23 cellular contexts compared by ENCODE assay signal in genomic region chr2:27485496-27485895, GRCh38. TPM values are rescaled to one million over a fixed set of nuclear protein-coding genes. Genes with fewer than 3 reads are reported as not detected.
"Had no signal": no experiment of that assay in that cellular context is flagged by ENCODE, and none has a peak within 500 bp of the region (broad histone marks: within the 10 kb centered on the region; RNA-seq: fewer than 3 reads in every experiment).

No MANE protein-coding gene starts in this region.

- H3K9me3 ChIP-seq: esophagus squamous epithelium, sigmoid colon, spleen, upper lobe of right lung had no signal

- H3K4me3 Mint-ChIP-seq: activated B cell treated with CpG ODN at 0.5 μM for 24 hours; activated CD4-positive, alpha-beta memory T cell treated with anti-CD3 and anti-CD28 coated beads for 36 hours; activated naive CD8-positive, alpha-beta T cell; activated T-helper 1 cell treated with anti-CD3 and anti-CD28 coated beads, Interleukin-12 subunit alpha, Interleukin-12 subunit beta, Interleukin-2, Interleukin-4 antibody, amounts not matched to agents 30 ng/mL and 10 ng/mL and 1 ng/mL, durations not matched to agents 14 hours and 24 hours and 36 hours; effector memory CD8-positive, alpha-beta T cell; natural killer cell treated with Interleukin-12 subunit alpha and Interleukin-12 subunit beta and Interleukin-15 and Interleukin-18, amount 100 ng/mL, for 72 hours; stimulated activated memory B cell treated with anti-CD40 and anti-IgM and Interleukin-4, amounts not matched to agents 10 μg/mL and 1 μg/mL and 100 μg/mL, for 72 hours had no signal

- H3K36me3 Mint-ChIP-seq: natural killer cell treated with Interleukin-12 subunit alpha and Interleukin-12 subunit beta and Interleukin-15 and Interleukin-18, amount 100 ng/mL, for 72 hours had no signal

- ATAC-seq: effector memory CD8-positive, alpha-beta T cell; left ventricle myocardium superior; natural killer cell treated with Interleukin-12 subunit alpha and Interleukin-12 subunit beta and Interleukin-15 and Interleukin-18, amount 100 ng/mL, for 72 hours; stimulated activated memory B cell treated with anti-CD40 and anti-IgM and Interleukin-4, amounts not matched to agents 10 μg/mL and 1 μg/mL and 100 μg/mL, for 72 hours; upper lobe of right lung had no signal

- DNase-seq: activated B cell treated with CpG ODN at 0.5 μM for 24 hours; activated CD4-positive, alpha-beta memory T cell treated with anti-CD3 and anti-CD28 coated beads for 36 hours; activated CD4-positive, alpha-beta T cell treated with anti-CD3 and anti-CD28 coated beads for 4 hours; activated T-cell treated with anti-CD3 and anti-CD28 coated beads for 4 hours; dermis blood vessel endothelial cell; effector memory CD8-positive, alpha-beta T cell; esophagus squamous epithelium; glutamatergic neuron; islet precursor cell; left ventricle myocardium superior; mesendoderm; posterior cingulate gyrus; sigmoid colon; spleen; stimulated activated CD4-positive, alpha-beta T cell treated with anti-CD3 and anti-CD28 coated beads, Interleukin-4, amount 100 ng/mL, for 4 hours; SW 1271; upper lobe of right lung had no signal

- H3K4me3 ChIP-seq: esophagus squamous epithelium, sigmoid colon, spleen, upper lobe of right lung had no signal

- H3K9me3 Mint-ChIP-seq: activated B cell treated with CpG ODN at 0.5 μM for 24 hours; activated CD4-positive, alpha-beta memory T cell treated with anti-CD3 and anti-CD28 coated beads for 36 hours; activated T-helper 1 cell treated with anti-CD3 and anti-CD28 coated beads, Interleukin-12 subunit alpha, Interleukin-12 subunit beta, Interleukin-2, Interleukin-4 antibody, amounts not matched to agents 30 ng/mL and 10 ng/mL and 1 ng/mL, durations not matched to agents 14 hours and 24 hours and 36 hours; effector memory CD8-positive, alpha-beta T cell; natural killer cell treated with Interleukin-12 subunit alpha and Interleukin-12 subunit beta and Interleukin-15 and Interleukin-18, amount 100 ng/mL, for 72 hours; stimulated activated memory B cell treated with anti-CD40 and anti-IgM and Interleukin-4, amounts not matched to agents 10 μg/mL and 1 μg/mL and 100 μg/mL, for 72 hours had no signal

- H3K27me3 Mint-ChIP-seq: activated B cell treated with CpG ODN at 0.5 μM for 24 hours; activated CD4-positive, alpha-beta memory T cell treated with anti-CD3 and anti-CD28 coated beads for 36 hours; activated naive CD8-positive, alpha-beta T cell; effector memory CD8-positive, alpha-beta T cell; natural killer cell treated with Interleukin-12 subunit alpha and Interleukin-12 subunit beta and Interleukin-15 and Interleukin-18, amount 100 ng/mL, for 72 hours; stimulated activated memory B cell treated with anti-CD40 and anti-IgM and Interleukin-4, amounts not matched to agents 10 μg/mL and 1 μg/mL and 100 μg/mL, for 72 hours had no signal

- H3K27ac Mint-ChIP-seq: activated B cell treated with CpG ODN at 0.5 μM for 24 hours; activated CD4-positive, alpha-beta memory T cell treated with anti-CD3 and anti-CD28 coated beads for 36 hours; activated naive CD8-positive, alpha-beta T cell; activated T-helper 1 cell treated with anti-CD3 and anti-CD28 coated beads, Interleukin-12 subunit alpha, Interleukin-12 subunit beta, Interleukin-2, Interleukin-4 antibody, amounts not matched to agents 30 ng/mL and 10 ng/mL and 1 ng/mL, durations not matched to agents 14 hours and 24 hours and 36 hours; stimulated activated memory B cell treated with anti-CD40 and anti-IgM and Interleukin-4, amounts not matched to agents 10 μg/mL and 1 μg/mL and 100 μg/mL, for 72 hours had no signal

- H3K27ac ChIP-seq: esophagus squamous epithelium, sigmoid colon, upper lobe of right lung had no signal

- H3K27me3 ChIP-seq: esophagus squamous epithelium, sigmoid colon, spleen, upper lobe of right lung had no signal

RNA-seq across cellular contexts. Expression of gene FNDC4, which starts 9.5 kb away (rescaled TPM):
- total RNA-seq: activated B cell treated with CpG ODN at 0.5 μM for 24 hours; natural killer cell treated with Interleukin-12 subunit alpha and Interleukin-12 subunit beta and Interleukin-15 and Interleukin-18, amount 100 ng/mL, for 72 hours; T-helper 2 cell treated with Interferon-gamma antibody and Interleukin-4, amounts not matched to agents 100 ng/mL and 5 ng/mL, for 36 hours had no signal

RNA-seq across cellular contexts. Expression of gene GCKR, which starts 11.1 kb away (rescaled TPM):
- total RNA-seq: activated B cell treated with CpG ODN at 0.5 μM for 24 hours; activated CD4-positive, alpha-beta memory T cell treated with anti-CD3 and anti-CD28 coated beads for 36 hours; activated T-helper 1 cell treated with anti-CD3 and anti-CD28 coated beads, Interleukin-12 subunit alpha, Interleukin-12 subunit beta, Interleukin-2, Interleukin-4 antibody, amounts not matched to agents 30 ng/mL and 10 ng/mL and 1 ng/mL, durations not matched to agents 14 hours and 24 hours and 36 hours; chondrocyte; left ventricle myocardium superior; natural killer cell treated with Interleukin-12 subunit alpha and Interleukin-12 subunit beta and Interleukin-15 and Interleukin-18, amount 100 ng/mL, for 72 hours; T-helper 2 cell treated with Interferon-gamma antibody and Interleukin-4, amounts not matched to agents 100 ng/mL and 5 ng/mL, for 36 hours; upper lobe of right lung had no signal

RNA-seq across cellular contexts. Expression of gene KRTCAP3, which starts 43.3 kb away (rescaled TPM):
- total RNA-seq: left ventricle myocardium superior had no signal
